10 cellular contexts compared by ENCODE assay signal in genomic region chr1:161068306-161069200, GRCh38. TPM values are rescaled to one million over a fixed set of nuclear protein-coding genes. Genes with fewer than 3 reads are reported as not detected.
DNase-seq lines count a peak whose midpoint lies in the region; ATAC-seq and TF ChIP-seq lines count a peak whose summit lies in the region.
"Had no signal": no experiment of that assay in that cellular context is flagged by ENCODE, and none has a peak within 500 bp of the region (broad histone marks: within the 10 kb centered on the region; RNA-seq: fewer than 3 reads in every experiment).

No MANE protein-coding gene starts in this region.

- no peaks in the 10 kb centered on the region for H3K9me3 ChIP-seq in suprapubic skin
- H3K9me3 ChIP-seq: SJSA1 had no signal

- peak overlapping the region; percentile 62 for H3K27ac Mint-ChIP-seq in nephron progenitor cell

- H3K4me1 Mint-ChIP-seq in nephron progenitor cell, result peaks cover 21% of the 10 kb centered on the region

- no peaks in the 10 kb centered on the region for H3K27me3 ChIP-seq in suprapubic skin

- no peaks in the 10 kb centered on the region for H3K9me3 Mint-ChIP-seq in nephron progenitor cell

- DNase-seq in UCSD-AML1 (lab: John Stamatoyannopoulos, UW; ENCODE audit: unreplicated experiment), result peak; percentile 87
- peak; percentile 84 for DNase-seq in central memory CD4-positive, alpha-beta T cell
- no peak for DNase-seq in nephron progenitor cell
- DNase-seq in suprapubic skin (ENCODE audit: low spot score in 2 of 2), result no peak
- no peak for DNase-seq in NCI-H128 (lab: John Stamatoyannopoulos, UW; ENCODE audit: unreplicated experiment)
- no peak for DNase-seq in H4 (ENCODE audit: low spot score)

- H3K27me3 Mint-ChIP-seq in nephron progenitor cell (ENCODE audit: low read depth, poor library complexity), result peaks cover 16% of the 10 kb centered on the region

- no peak for TF ChIP-seq POLR2A in suprapubic skin (IDR thresholded peaks at IDR 0.05)

- TF ChIP-seq CTCF in nephron progenitor cell (IDR thresholded peaks at IDR 0.05) (no peak), suprapubic skin (IDR thresholded peaks at IDR 0.05) (no peak)

- peak; percentile 29 for ATAC-seq in GM18873 (IDR thresholded peaks at IDR 0.05; ENCODE audit: low FRiP score, unreplicated experiment)
- ATAC-seq in HG03103 (IDR thresholded peaks at IDR 0.05; ENCODE audit: low read depth, unreplicated experiment), result peak; percentile 46

- TF ChIP-seq EP300 in suprapubic skin (IDR thresholded peaks at IDR 0.05), result no peak

- WGBS in suprapubic skin, result 62% methylated on average over 9 of the region's 9 CpGs

- H3K36me3 Mint-ChIP-seq in nephron progenitor cell (ENCODE audit: low read depth), result no peaks in the 10 kb centered on the region

- peak overlapping the region; percentile 44 for H3K4me3 ChIP-seq in suprapubic skin
- H3K4me3 ChIP-seq: SJSA1 had no signal

- H3K36me3 ChIP-seq in suprapubic skin, result peaks cover 3% of the 10 kb centered on the region
- H3K36me3 ChIP-seq: SJSA1 had no signal

- H3K4me3 Mint-ChIP-seq in nephron progenitor cell, result no peak overlapping the region

- H3K4me1 ChIP-seq in suprapubic skin, result peaks cover 29% of the 10 kb centered on the region
- H3K4me1 ChIP-seq: SJSA1 had no signal

- peak overlapping the region; percentile 63 for H3K27ac ChIP-seq in suprapubic skin
- H3K27ac ChIP-seq: SJSA1 had no signal

RNA-seq across cellular contexts. Expression of gene ARHGAP30, which starts 1.1 kb away (rescaled TPM):
- 10 to 100 TPM; 12.3 to 46.2 (median 14.5) TPM for total RNA-seq in suprapubic skin
- 0.02 TPM in 1 of 2 replicates, not detected in the other for total RNA-seq in H4 (2014; rRNA removed; shearing (Covaris generic))
- total RNA-seq: SJSA1 had no signal

RNA-seq across cellular contexts. Expression of gene NECTIN4, which starts 20.8 kb away (rescaled TPM):
- 100 to 1,000 TPM; 126 to 188 (median 164) TPM for total RNA-seq in suprapubic skin
- 0.14 TPM in 1 of 2 replicates, not detected in the other for total RNA-seq in H4 (2014; rRNA removed; shearing (Covaris generic))
- total RNA-seq: temporal lobe had no signal

RNA-seq across cellular contexts. Expression of gene USF1, which starts 22.8 kb away (rescaled TPM):
- total RNA-seq in suprapubic skin, result 10 to 100 TPM; 33.9 to 88.7 (median 43.7) TPM
- total RNA-seq in H4 (2014; rRNA removed; shearing (Covaris generic)), result 57.7 and 60.3 TPM in 2 replicates

RNA-seq across cellular contexts. Expression of gene KLHDC9, which starts 29.6 kb away (rescaled TPM):
- total RNA-seq in suprapubic skin, result 1 to 10 TPM in 3 of 4 donors, not detected in 1; 1.3 to 4.0 (median 1.4) TPM
- total RNA-seq in H4 (2014; rRNA removed; shearing (Covaris generic)), result not detected in 2 replicates
- total RNA-seq: SJSA1 had no signal

RNA-seq across cellular contexts. Expression of gene TSTD1, which starts 29.8 kb away (rescaled TPM):
- total RNA-seq in suprapubic skin, result 100 to 1,000 TPM in 2 of 4 donors, 10 to 100 TPM in 2; 70.0 to 123 (median 98.8) TPM
- not detected in 2 replicates for total RNA-seq in H4 (2014; rRNA removed; shearing (Covaris generic))

Comparison
In these comparisons a context has a peak if more than half of its experiments do, and no peak if none do; other contexts are left out.
1. DNase-seq: peak in UCSD-AML1 (single experiment) and central memory CD4-positive, alpha-beta T cell (single experiment); none in nephron progenitor cell (single experiment), suprapubic skin (0 of 2), NCI-H128 (single experiment) and H4 (single experiment).
2. RNA of gene ARHGAP30, which starts 1.1 kb away (total RNA-seq): 12.3 to 46.2 TPM in suprapubic skin; 0.02 TPM in H4; every median in the first group is over 10 times any median in the second.
3. RNA of gene NECTIN4, which starts 20.8 kb away (total RNA-seq): 126 to 188 TPM in suprapubic skin; 0.14 TPM in H4; every median in the first group is over 100 times any median in the second.